In genomic region chr1:164922585-164922984, GRCh38 we compare ENCODE assay signal across 20 cellular contexts.
DNase-seq lines count a peak whose midpoint lies in the region; ATAC-seq and TF ChIP-seq lines count a peak whose summit lies in the region.
"Had no signal": no experiment of that assay in that cellular context is flagged by ENCODE, and none has a peak within 500 bp of the region (broad histone marks: within the 10 kb centered on the region; RNA-seq: fewer than 3 reads in every experiment).

No MANE protein-coding gene starts in this region.

- TF ChIP-seq CTCF in WERI-Rb-1 (IDR thresholded peaks at IDR 0.05; ENCODE audit: low read depth, low read length), result no peak

- no peak overlapping the region for H3K4me3 ChIP-seq in WERI-Rb-1 (ENCODE audit: low read depth, low read length)
- H3K4me3 ChIP-seq: GM23338, SJCRH30 had no signal

- H3K36me3 ChIP-seq in WERI-Rb-1, result no peaks in the 10 kb centered on the region
- H3K36me3 ChIP-seq: SJCRH30 had no signal

- H3K9me3 ChIP-seq in WERI-Rb-1 (ENCODE audit: severe bottlenecking), result no peaks in the 10 kb centered on the region
- H3K9me3 ChIP-seq: Caco-2, SJCRH30 had no signal

- no peak overlapping the region for H3K27ac ChIP-seq in WERI-Rb-1
- H3K27ac ChIP-seq: HL-60, SJCRH30 had no signal

- peak; percentile 71 for ATAC-seq in Right ventricle myocardium inferior
- ATAC-seq in left cardiac atrium, result no peak
- ATAC-seq: GM23338, HCT116, T-helper 17 cell had no signal

- DNase-seq in Right ventricle myocardium inferior (ENCODE audit: missing footprints) (no peak), left cardiac atrium (no peak), NCI-H1436 (lab: John Stamatoyannopoulos, UW) (peak; percentile 72), NCI-H2171 (lab: John Stamatoyannopoulos, UW) (peak; percentile 19), amniotic epithelial cell (ENCODE audit: low read depth) (peak; percentile 16), cortex of kidney (lab: John Stamatoyannopoulos, UW) (no peak), WERI-Rb-1 (no peak), NCI-H1694 (lab: John Stamatoyannopoulos, UW) (no peak)
- DNase-seq: CD4-positive, CD25-positive, alpha-beta regulatory T cell; DMS153; Kasumi-1; MM.1S; NCI-H1930; NK-92 treated with Interleukin-12 subunit alpha and Interleukin-12 subunit beta, amount 100 ng/mL, for 24 hours; SJCRH30; T-helper 17 cell had no signal

- intact Hi-C loops in Right ventricle myocardium inferior (cut with DNase I), result no loop called here
- intact Hi-C loops in left cardiac atrium (cut with DNase I), result no loop called here

- H3K27me3 ChIP-seq in WERI-Rb-1 (ENCODE audit: insufficient read depth, low read depth, severe bottlenecking), result no peaks in the 10 kb centered on the region

Comparison
In these comparisons a context has a peak if more than half of its experiments do, and no peak if none do; other contexts are left out.
1. DNase-seq: peak in NCI-H1436 (single experiment), NCI-H2171 (single experiment) and amniotic epithelial cell (single experiment); none in Right ventricle myocardium inferior (single experiment), left cardiac atrium (single experiment), cortex of kidney (single experiment), WERI-Rb-1 (single experiment) and NCI-H1694 (single experiment).